3 cellular contexts compared by ENCODE assay signal in the genomic region with DNA sequence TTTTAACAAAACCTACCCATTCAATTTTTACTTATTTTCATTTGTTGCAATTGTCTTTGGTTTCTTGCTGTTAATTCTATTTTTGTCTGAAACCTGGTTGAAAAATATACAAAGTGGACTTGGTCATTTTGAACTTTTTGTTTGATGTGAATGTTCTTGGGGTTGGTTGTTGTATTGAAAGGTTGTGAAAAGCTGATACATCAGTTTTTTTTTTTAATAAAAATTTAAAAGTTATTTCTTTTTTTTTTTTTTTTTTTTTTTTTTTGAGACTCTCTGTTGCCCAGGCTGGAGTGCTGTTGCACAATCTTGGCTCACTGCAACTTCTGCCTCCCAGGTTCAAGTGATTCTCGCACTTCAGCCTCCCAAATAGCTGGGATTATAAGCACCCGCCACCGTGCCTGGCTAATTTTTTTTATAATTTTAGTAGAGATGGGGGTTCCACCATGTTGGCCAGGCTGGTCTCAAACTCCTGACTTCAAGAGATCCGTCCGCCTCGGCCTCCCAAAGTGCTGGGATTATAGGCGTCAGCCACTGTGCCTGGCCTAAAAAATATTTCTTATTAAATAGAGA.
TF ChIP-seq lines count a peak whose summit lies in the region.

No MANE protein-coding gene starts in this region.

TF ChIP-seq in HEK293, 187 proteins besides CTCF, POLR2A, EP300 and RAD21:
- TF ChIP-seq ZNF555 (tag by site-specific recombination; conservative IDR thresholded peaks at IDR 0.05) = no peak
- TF ChIP-seq, protein P1, sequence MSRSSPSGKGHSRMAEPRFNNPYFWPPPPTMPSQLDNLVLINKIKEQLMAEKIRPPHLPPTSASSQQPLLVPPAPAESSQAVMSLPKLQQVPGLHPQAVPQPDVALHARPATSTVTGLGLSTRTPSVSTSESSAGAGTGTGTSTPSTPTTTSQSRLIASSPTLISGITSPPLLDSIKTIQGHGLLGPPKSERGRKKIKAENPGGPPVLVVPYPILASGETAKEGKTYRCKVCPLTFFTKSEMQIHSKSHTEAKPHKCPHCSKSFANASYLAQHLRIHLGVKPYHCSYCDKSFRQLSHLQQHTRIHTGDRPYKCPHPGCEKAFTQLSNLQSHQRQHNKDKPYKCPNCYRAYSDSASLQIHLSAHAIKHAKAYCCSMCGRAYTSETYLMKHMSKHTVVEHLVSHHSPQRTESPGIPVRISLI (tag by site-specific recombination; IDR thresholded peaks at IDR 0.05) = peak; percentile 57; the same call in 1 of the 2 replicates
- peak; percentile 37; the same call in 1 of the 2 replicates for TF ChIP-seq ZNF335 (tag by site-specific recombination; conservative IDR thresholded peaks at IDR 0.05)

TF ChIP-seq in IMR-90, 13 proteins besides CTCF, POLR2A, EP300 and RAD21:
- TF ChIP-seq SMC3 (IDR thresholded peaks at IDR 0.05; ENCODE audit: low read depth, low read length) = no peak
- peak; percentile 24; the same call in 1 of the 2 replicates for TF ChIP-seq CEBPB (IDR thresholded peaks at IDR 0.05; ENCODE audit: low read depth, low read length)
- TF ChIP-seq MAFK (IDR thresholded peaks at IDR 0.05; ENCODE audit: low read depth, low read length) = 0 out of 2 replicates have a peak, but pooled peaks have one; percentile 11
- no peak for TF ChIP-seq MXI1 (IDR thresholded peaks at IDR 0.05; ENCODE audit: borderline replicate concordance, low read depth, low read length)

TF ChIP-seq in K562, 482 proteins besides CTCF, POLR2A, EP300 and RAD21:
- TF ChIP-seq ZNF384 (IDR thresholded peaks at IDR 0.05; ENCODE audit: low read depth, low read length) (peak; percentile 41; the same call in 1 of the 2 replicates), RAD51 (IDR thresholded peaks at IDR 0.05; ENCODE audit: borderline replicate concordance, low read depth) (no peak), PHF8 (IDR thresholded peaks at IDR 0.05; ENCODE audit: borderline replicate concordance, low read length) (no peak), MAFG (tag; conservative IDR thresholded peaks at IDR 0.05) (0 out of 2 replicates have a peak, but pooled peaks have one; percentile 25), CEBPB (tag; IDR thresholded peaks at IDR 0.05) (0 out of 2 replicates have a peak, but pooled peaks have one; percentile 37), ZNF316 (IDR thresholded peaks at IDR 0.05) (peak; percentile 89), CEBPG (CRISPR knock-in tag; IDR thresholded peaks at IDR 0.05) (no peak), CEBPG (tag; conservative IDR thresholded peaks at IDR 0.05 in 1 of 2, IDR thresholded peaks at IDR 0.05 in 1 of 2) (peak in 1 of 2 experiments; percentile 19; a peak in 1 of 4 replicates), C11orf30 (IDR thresholded peaks at IDR 0.05; ENCODE audit: low read depth) (peak; percentile 63; the same call in 1 of the 2 replicates)
